Comparison of ENCODE assay signal across 8 cellular contexts in genomic region chr5:171418316-171418981, GRCh38.
DNase-seq lines count a peak whose midpoint lies in the region; ATAC-seq and TF ChIP-seq lines count a peak whose summit lies in the region.

No MANE protein-coding gene starts in this region.

- ATAC-seq in HG02642 (IDR thresholded peaks at IDR 0.05; ENCODE audit: poor library complexity, unreplicated experiment): peak; percentile 76

- H3K27ac ChIP-seq in WERI-Rb-1: no peak overlapping the region
- H3K27ac ChIP-seq in coronary artery: peak overlapping the region in 1 of 2 donors; percentile 30

- H3K9me3 ChIP-seq in WERI-Rb-1 (ENCODE audit: severe bottlenecking): no peaks in the 10 kb centered on the region

- H3K4me3 ChIP-seq in WERI-Rb-1 (ENCODE audit: low read depth, low read length): peak overlapping the region; percentile 56
- H3K4me3 ChIP-seq in coronary artery: peak overlapping the region; percentile 69

- TF ChIP-seq CTCF in WERI-Rb-1 (IDR thresholded peaks at IDR 0.05; ENCODE audit: low read depth, low read length) (peak; percentile 93), coronary artery (IDR thresholded peaks at IDR 0.05) (peak; percentile 71)

- H3K36me3 ChIP-seq in WERI-Rb-1: peaks cover 5% of the 10 kb centered on the region

- H3K27me3 ChIP-seq in WERI-Rb-1 (ENCODE audit: insufficient read depth, low read depth, severe bottlenecking): no peaks in the 10 kb centered on the region

- DNase-seq in NCI-H2081 (lab: John Stamatoyannopoulos, UW): peak; percentile 37 to 41
- no peak for DNase-seq in NCI-H2081 treated with DMSO at 0.1 percent for 48 hours (lab: John Stamatoyannopoulos, UW)
- DNase-seq in NCI-H128 (lab: John Stamatoyannopoulos, UW; ENCODE audit: unreplicated experiment): peak; percentile 12
- peak; percentile 85 for DNase-seq in WERI-Rb-1
- peak; percentile 89 for DNase-seq in coronary artery (ENCODE audit: low spot score)
- DNase-seq in kidney tubule cell (ENCODE audit: low spot score): peak; percentile 83
- peak; percentile 38 for DNase-seq in stimulated activated CD4-positive, alpha-beta T cell treated with anti-CD3 and anti-CD28 coated beads, Interleukin-12 subunit alpha, Interleukin-12 subunit beta, amount 100 ng/mL, for 4 hours
